In the genomic region with DNA sequence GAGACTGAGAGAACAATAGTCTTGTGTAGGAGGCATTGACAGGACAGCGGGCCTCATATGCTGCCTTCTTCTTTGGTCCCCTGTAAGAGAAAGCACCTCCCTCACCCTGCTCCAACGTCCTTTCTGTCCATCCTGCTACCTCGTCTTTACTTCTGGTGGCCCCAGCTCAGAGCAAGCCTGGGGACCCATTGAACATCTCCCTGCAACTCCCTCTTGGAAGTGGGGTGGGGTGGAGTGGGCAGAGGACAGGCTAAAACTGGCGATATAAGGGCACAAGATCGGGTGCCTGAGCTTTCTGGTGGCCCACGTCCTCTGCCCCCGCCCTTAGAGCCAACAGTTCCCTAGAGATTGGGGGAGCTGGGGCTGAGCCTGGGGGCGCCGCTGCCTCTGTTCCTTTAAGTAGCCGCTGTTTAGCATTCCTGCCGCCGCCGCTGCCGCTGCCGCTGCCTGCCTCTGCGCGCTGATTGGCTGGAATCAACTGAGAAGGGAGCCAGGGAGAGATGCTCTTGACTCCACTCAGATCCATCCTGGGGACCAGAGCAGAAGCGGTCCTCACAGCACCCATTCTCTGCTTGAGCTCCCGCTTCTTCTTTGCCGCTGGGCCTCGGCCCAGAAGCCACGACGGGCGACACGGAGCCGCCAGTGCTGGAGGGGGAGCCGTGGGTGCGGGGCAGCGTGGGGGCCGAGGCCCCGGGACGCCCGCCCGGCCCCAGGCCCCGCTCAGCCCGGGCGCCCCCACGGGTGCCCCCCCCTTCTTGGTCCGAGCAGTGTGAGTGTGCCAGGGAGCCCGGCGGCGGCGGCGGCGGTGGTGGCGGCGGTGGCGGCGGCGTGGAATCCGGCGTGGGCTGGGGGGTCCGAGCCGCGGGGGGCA, we compare ENCODE assay signal across 8 cellular contexts. TPM values are rescaled to one million over a fixed set of nuclear protein-coding genes. Genes with fewer than 3 reads are reported as not detected.
DNase-seq lines count a peak whose midpoint lies in the region; ATAC-seq and TF ChIP-seq lines count a peak whose summit lies in the region.

A gene (plus strand): TSS at position 510 of the 871 bp plus-strand sequence. CDS start 367 bp downstream, outside the sequence.

- intact Hi-C loops in activated T-helper 2 cell treated with anti-CD3 and anti-CD28 coated beads, Interferon-gamma antibody, Interleukin-2, Interleukin-4, amounts not matched to agents 10 μg/mL and 5 μg/mL and 100 μg/mL, durations not matched to agents 14 hours and 24 hours and 36 hours (cut with micrococcal nuclease): no loop called here
- intact Hi-C loops in left ventricle myocardium inferior (cut with micrococcal nuclease): no loop called here

- H3K4me1 ChIP-seq in left ventricle myocardium inferior: peaks cover 8% of the 10 kb centered on the region

- no peak within 1 kb of the TSS for H3K27ac Mint-ChIP-seq in activated T-helper 2 cell treated with anti-CD3 and anti-CD28 coated beads, Interferon-gamma antibody, Interleukin-2, Interleukin-4, amounts not matched to agents 10 μg/mL and 5 μg/mL and 100 μg/mL, durations not matched to agents 14 hours and 24 hours and 36 hours

- DNase-seq in EH (ENCODE audit: low read depth) (peak; percentile 69), M059J (ENCODE audit: low read depth) (peak; percentile 56), left ventricle myocardium inferior (no peak), renal cortical epithelial cell (ENCODE audit: low read depth) (no peak), GM20000 (ENCODE audit: low spot score) (no peak), GDM1 (lab: John Stamatoyannopoulos, UW) (no peak)
- DNase-seq in activated T-helper 2 cell treated with anti-CD3 and anti-CD28 coated beads, Interferon-gamma antibody, Interleukin-2, Interleukin-4, amounts not matched to agents 10 μg/mL and 5 μg/mL and 100 μg/mL, durations not matched to agents 14 hours and 24 hours and 36 hours (ENCODE audit: low spot score): no peak

- H3K27me3 ChIP-seq in left ventricle myocardium inferior (ENCODE audit: low read depth): peaks cover 33% of the 10 kb centered on the region

- no peak within 1 kb of the TSS for H3K27ac ChIP-seq in left ventricle myocardium inferior (replicated peaks)

- peak within 1 kb of the TSS; percentile 51 for H3K4me3 ChIP-seq in left ventricle myocardium inferior

- H3K36me3 Mint-ChIP-seq in activated T-helper 2 cell treated with anti-CD3 and anti-CD28 coated beads, Interferon-gamma antibody, Interleukin-2, Interleukin-4, amounts not matched to agents 10 μg/mL and 5 μg/mL and 100 μg/mL, durations not matched to agents 14 hours and 24 hours and 36 hours (ENCODE audit: low read depth): no peaks in the 10 kb centered on the region

- H3K9me3 ChIP-seq in left ventricle myocardium inferior (replicated peaks): no peaks in the 10 kb centered on the region

- H3K27me3 Mint-ChIP-seq in activated T-helper 2 cell treated with anti-CD3 and anti-CD28 coated beads, Interferon-gamma antibody, Interleukin-2, Interleukin-4, amounts not matched to agents 10 μg/mL and 5 μg/mL and 100 μg/mL, durations not matched to agents 14 hours and 24 hours and 36 hours (ENCODE audit: low read depth): peaks cover 52% of the 10 kb centered on the region

- no peak for TF ChIP-seq CTCF in left ventricle myocardium inferior (IDR thresholded peaks at IDR 0.05; ENCODE audit: borderline replicate concordance)
- TF ChIP-seq CTCF in GM20000 (IDR thresholded peaks at IDR 0.05; ENCODE audit: extremely low read depth, missing control alignments): no peak

- H3K4me1 Mint-ChIP-seq in activated T-helper 2 cell treated with anti-CD3 and anti-CD28 coated beads, Interferon-gamma antibody, Interleukin-2, Interleukin-4, amounts not matched to agents 10 μg/mL and 5 μg/mL and 100 μg/mL, durations not matched to agents 14 hours and 24 hours and 36 hours (ENCODE audit: low read depth): peaks cover 3% of the 10 kb centered on the region

- peak within 1 kb of the TSS; percentile 39 for H3K4me3 Mint-ChIP-seq in activated T-helper 2 cell treated with anti-CD3 and anti-CD28 coated beads, Interferon-gamma antibody, Interleukin-2, Interleukin-4, amounts not matched to agents 10 μg/mL and 5 μg/mL and 100 μg/mL, durations not matched to agents 14 hours and 24 hours and 36 hours (ENCODE audit: low read depth)

- H3K36me3 ChIP-seq in left ventricle myocardium inferior: no peaks in the 10 kb centered on the region

- ATAC-seq in HG03521 (IDR thresholded peaks at IDR 0.05; ENCODE audit: unreplicated experiment): no peak

- no peaks in the 10 kb centered on the region for H3K9me3 Mint-ChIP-seq in activated T-helper 2 cell treated with anti-CD3 and anti-CD28 coated beads, Interferon-gamma antibody, Interleukin-2, Interleukin-4, amounts not matched to agents 10 μg/mL and 5 μg/mL and 100 μg/mL, durations not matched to agents 14 hours and 24 hours and 36 hours

RNA-seq across cellular contexts. Expression of the gene that starts here (rescaled TPM):
- total RNA-seq in M059J (2014; rRNA removed; shearing (Covaris generic)): 7.8 and 13.1 TPM in 2 replicates
- 40.7 and 40.9 TPM in 2 replicates for total RNA-seq in activated T-helper 2 cell treated with anti-CD3 and anti-CD28 coated beads, Interferon-gamma antibody, Interleukin-2, Interleukin-4, amounts not matched to agents 10 μg/mL and 5 μg/mL and 100 μg/mL, durations not matched to agents 14 hours and 24 hours and 36 hours
- total RNA-seq in left ventricle myocardium inferior (7.9 TPM), renal cortical epithelial cell (33.5 and 34.2 TPM in 2 replicates)

Comparison
In these comparisons a context has a peak if more than half of its experiments do, and no peak if none do; other contexts are left out.
1. DNase-seq: peak in EH (single experiment) and M059J (single experiment); none in activated T-helper 2 cell treated with anti-CD3 and anti-CD28 coated beads, Interferon-gamma antibody, Interleukin-2, Interleukin-4, amounts not matched to agents 10 μg/mL and 5 μg/mL and 100 μg/mL, durations not matched to agents 14 hours and 24 hours and 36 hours (single experiment), left ventricle myocardium inferior (single experiment), renal cortical epithelial cell (single experiment), GM20000 (single experiment) and GDM1 (single experiment).